Comparison of ENCODE assay signal across 1 cellular context in the genomic region with DNA sequence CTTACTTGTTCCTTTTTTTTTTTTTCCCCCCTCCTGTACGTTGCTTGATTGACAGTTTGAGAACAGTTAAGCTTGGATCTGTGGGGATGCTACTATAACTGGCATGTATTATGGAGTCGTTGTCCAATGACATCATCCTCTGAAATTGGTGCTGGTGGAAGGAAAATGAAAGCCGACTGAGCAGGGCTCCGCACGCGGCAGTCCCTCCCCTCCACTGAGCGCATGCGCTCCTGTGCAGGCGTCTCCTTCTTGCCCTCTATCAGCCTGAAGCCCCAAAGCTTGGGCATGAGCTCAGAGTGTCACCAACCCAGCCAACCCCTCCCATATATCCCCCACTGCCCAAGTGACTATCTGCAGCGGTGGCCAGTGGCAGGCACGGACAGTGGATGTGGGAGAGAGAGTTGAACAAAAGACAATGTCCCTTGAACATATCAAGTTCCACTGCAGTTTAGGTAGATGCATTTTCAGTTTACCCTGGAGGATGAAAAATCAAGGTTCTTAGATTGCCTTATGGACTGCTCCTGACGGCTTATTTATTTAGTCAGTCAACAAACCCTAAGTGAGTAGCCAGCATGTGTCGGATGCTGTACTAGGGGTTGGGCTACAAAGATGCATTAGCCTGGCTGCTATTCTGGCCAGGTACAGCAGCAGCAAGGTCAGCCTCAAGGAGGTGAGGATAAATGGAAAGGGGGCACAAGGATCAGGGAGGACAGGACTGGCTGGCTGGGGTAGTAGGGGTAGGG.
A peak's percentile ranks its signal among the peaks of the same experiment; 100 is the strongest.
TF ChIP-seq lines count a peak whose summit lies in the region.

No MANE protein-coding gene starts in this region.

TF ChIP-seq in K562, 482 proteins besides CTCF, POLR2A, EP300 and RAD21 (continued from another document):
- TF ChIP-seq ZBTB33 (CRISPR knock-in tag; IDR thresholded peaks at IDR 0.05) (peak; percentile 93), PYGO2 (tag; IDR thresholded peaks at IDR 0.05) (no peak), SIRT6 (IDR thresholded peaks at IDR 0.05; ENCODE audit: low read depth, low read length) (no peak), NCOA1 (IDR thresholded peaks at IDR 0.05; ENCODE audit: low read depth) (no peak), ELF2 (CRISPR knock-in tag; IDR thresholded peaks at IDR 0.05) (no peak), MEIS2 (IDR thresholded peaks at IDR 0.05; ENCODE audit: partially characterized antibody) (peak; percentile 22), BHLHE40 (IDR thresholded peaks at IDR 0.05; ENCODE audit: low read length) (no peak), ESRRB (CRISPR knock-in tag; IDR thresholded peaks at IDR 0.05; ENCODE audit: borderline replicate concordance) (no peak), NRF1 (conservative IDR thresholded peaks at IDR 0.05 in 1 of 2, IDR thresholded peaks at IDR 0.05 in 1 of 2) (peak; percentile 55 to 68; a peak in 3 of 4 replicates), TFAP4 (CRISPR knock-in tag; IDR thresholded peaks at IDR 0.05; ENCODE audit: borderline replicate concordance) (0 out of 2 replicates have a peak, but pooled peaks have one; percentile 20)
- TF ChIP-seq, protein P1, sequence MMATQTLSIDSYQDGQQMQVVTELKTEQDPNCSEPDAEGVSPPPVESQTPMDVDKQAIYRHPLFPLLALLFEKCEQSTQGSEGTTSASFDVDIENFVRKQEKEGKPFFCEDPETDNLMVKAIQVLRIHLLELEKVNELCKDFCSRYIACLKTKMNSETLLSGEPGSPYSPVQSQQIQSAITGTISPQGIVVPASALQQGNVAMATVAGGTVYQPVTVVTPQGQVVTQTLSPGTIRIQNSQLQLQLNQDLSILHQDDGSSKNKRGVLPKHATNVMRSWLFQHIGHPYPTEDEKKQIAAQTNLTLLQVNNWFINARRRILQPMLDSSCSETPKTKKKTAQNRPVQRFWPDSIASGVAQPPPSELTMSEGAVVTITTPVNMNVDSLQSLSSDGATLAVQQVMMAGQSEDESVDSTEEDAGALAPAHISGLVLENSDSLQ (IDR thresholded peaks at IDR 0.05) = peak; percentile 80
- TF ChIP-seq, protein P2, sequence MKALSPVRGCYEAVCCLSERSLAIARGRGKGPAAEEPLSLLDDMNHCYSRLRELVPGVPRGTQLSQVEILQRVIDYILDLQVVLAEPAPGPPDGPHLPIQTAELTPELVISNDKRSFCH (CRISPR knock-in tag; IDR thresholded peaks at IDR 0.05) = no peak
- TF ChIP-seq, protein P2 (tag; IDR thresholded peaks at IDR 0.05) = no peak
